In genomic region chr20:58131111-58131510, GRCh38 we compare ENCODE assay signal across 12 cellular contexts.
DNase-seq lines count a peak whose midpoint lies in the region; ATAC-seq and TF ChIP-seq lines count a peak whose summit lies in the region.
"Had no signal": no experiment of that assay in that cellular context is flagged by ENCODE, and none has a peak within 500 bp of the region (broad histone marks: within the 10 kb centered on the region; RNA-seq: fewer than 3 reads in every experiment).

No MANE protein-coding gene starts in this region.

- H3K36me3 Mint-ChIP-seq in chondrocyte (ENCODE audit: low read depth) = no peaks in the 10 kb centered on the region
- H3K36me3 Mint-ChIP-seq: CD14-positive monocyte had no signal

- intact Hi-C loops in posterior vena cava (cut with DNase I) = no loop called here

- no peak for TF ChIP-seq CTCF in chondrocyte (IDR thresholded peaks at IDR 0.05)

- DNase-seq in AG08395 (ENCODE audit: low spot score) (peak; percentile 26), HT-29 (ENCODE audit: low spot score) (peak; percentile 65), chondrocyte (ENCODE audit: low spot score) (no peak), midbrain (lab: John Stamatoyannopoulos, UW) (peak; percentile 2), posterior vena cava (ENCODE audit: low spot score) (no peak), NCI-H2171 (lab: John Stamatoyannopoulos, UW) (no peak)
- DNase-seq: activated CD4-positive, alpha-beta T cell treated with anti-CD3 and anti-CD28 coated beads for 48 hours; amniotic stem cell; stimulated activated naive CD8-positive, alpha-beta T cell treated with anti-CD3 and anti-CD28 coated beads, Interleukin-15, Interleukin-2, amounts not matched to agents 100 U/mL and 50 U/mL, for 24 hours had no signal

- peak overlapping the region; percentile 52 for H3K4me3 Mint-ChIP-seq in chondrocyte (ENCODE audit: unreplicated experiment)

- H3K4me1 Mint-ChIP-seq in chondrocyte (ENCODE audit: low read depth) = peaks cover 47% of the 10 kb centered on the region
- H3K4me1 Mint-ChIP-seq: CD14-positive monocyte had no signal

- H3K27me3 Mint-ChIP-seq in chondrocyte (ENCODE audit: low read depth) = peaks cover 14% of the 10 kb centered on the region

- peak overlapping the region; percentile 82 for H3K27ac Mint-ChIP-seq in chondrocyte (ENCODE audit: unreplicated experiment)

- ATAC-seq in HG02870 (IDR thresholded peaks at IDR 0.05; ENCODE audit: unreplicated experiment) (no peak), GM18498 (IDR thresholded peaks at IDR 0.05; ENCODE audit: unreplicated experiment) (no peak)
- ATAC-seq: stimulated activated naive CD8-positive, alpha-beta T cell treated with anti-CD3 and anti-CD28 coated beads, Interleukin-15, Interleukin-2, amounts not matched to agents 100 U/mL and 50 U/mL, for 24 hours had no signal

- H3K9me3 Mint-ChIP-seq in chondrocyte (ENCODE audit: low read depth) = peaks cover 9% of the 10 kb centered on the region

Comparison
In these comparisons a context has a peak if more than half of its experiments do, and no peak if none do; other contexts are left out.
1. DNase-seq: peak in AG08395 (single experiment), HT-29 (single experiment) and midbrain (single experiment); none in chondrocyte (single experiment), posterior vena cava (single experiment) and NCI-H2171 (single experiment).